In the genomic region with DNA sequence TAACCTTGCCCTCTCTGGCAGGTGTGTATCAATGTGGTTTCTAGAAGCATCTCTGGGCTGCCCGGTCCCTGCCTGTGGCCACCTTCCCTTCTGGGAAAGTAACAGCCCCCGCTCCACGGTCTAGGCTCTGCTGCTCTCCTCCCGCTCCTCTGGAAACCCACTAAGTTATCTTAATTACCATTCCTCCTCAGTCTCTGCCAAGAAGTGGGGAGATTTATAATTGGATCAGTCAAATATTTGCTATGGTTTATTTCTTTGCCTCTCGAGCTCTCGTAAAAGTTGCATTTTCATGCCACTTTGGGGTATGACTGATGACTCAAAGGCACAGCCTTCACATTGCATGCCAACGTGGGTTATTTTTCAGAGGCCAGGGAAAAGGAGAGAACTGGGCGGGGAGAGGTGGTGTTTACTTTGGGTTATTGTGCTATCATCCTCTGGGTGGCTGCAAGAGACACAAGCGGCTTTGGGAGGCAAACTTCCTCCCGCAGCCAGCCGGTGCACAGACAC, we compare ENCODE assay signal across 10 cellular contexts.
A peak's percentile ranks its signal among the peaks of the same experiment; 100 is the strongest.
DNase-seq lines count a peak whose midpoint lies in the region; ATAC-seq and TF ChIP-seq lines count a peak whose summit lies in the region.
"Had no signal": no experiment of that assay in that cellular context is flagged by ENCODE, and none has a peak within 500 bp of the region (broad histone marks: within the 10 kb centered on the region; RNA-seq: fewer than 3 reads in every experiment).

No MANE protein-coding gene starts in this region.

- H3K27ac Mint-ChIP-seq in nephron progenitor cell: peak overlapping the region; percentile 68
- H3K27ac Mint-ChIP-seq: naive B cell had no signal

- ATAC-seq in GM18873 (IDR thresholded peaks at IDR 0.05; ENCODE audit: low FRiP score, unreplicated experiment) (no peak), HG03354 (IDR thresholded peaks at IDR 0.05; ENCODE audit: poor library complexity, severe bottlenecking, unreplicated experiment) (no peak)
- ATAC-seq: GM12878 had no signal

- DNase-seq in EH (ENCODE audit: low read depth): peak; percentile 97
- peak; percentile 31 for DNase-seq in LHCN-M2 (ENCODE audit: low read depth)
- peak; percentile 63 to 71 for DNase-seq in T47D (ENCODE audit: low read depth in 1 of 2, low spot score in 1 of 2)
- no peak for DNase-seq in nephron progenitor cell
- DNase-seq in SHP77 (lab: John Stamatoyannopoulos, UW): no peak
- DNase-seq in SK-N-DZ (ENCODE audit: low spot score): no peak
- DNase-seq: naive B cell had no signal

- peak overlapping the region; percentile 4 for H3K4me3 Mint-ChIP-seq in nephron progenitor cell
- H3K4me3 Mint-ChIP-seq: naive B cell had no signal

- no peak for TF ChIP-seq CTCF in nephron progenitor cell (IDR thresholded peaks at IDR 0.05)

- H3K9me3 Mint-ChIP-seq in nephron progenitor cell: peaks cover 33% of the 10 kb centered on the region

- H3K27me3 Mint-ChIP-seq in nephron progenitor cell (ENCODE audit: low read depth, poor library complexity): peaks cover 2% of the 10 kb centered on the region

- no peaks in the 10 kb centered on the region for H3K36me3 Mint-ChIP-seq in nephron progenitor cell (ENCODE audit: low read depth)
- H3K36me3 Mint-ChIP-seq: naive B cell had no signal

- peaks cover 31% of the 10 kb centered on the region for H3K4me1 Mint-ChIP-seq in nephron progenitor cell
- H3K4me1 Mint-ChIP-seq: naive B cell had no signal

- in situ Hi-C loops in T47D (cut with HindIII; ENCODE audit: low pct_unique_long_range_greater_than_20kb, low sequenced_read_pairs): no loop called here

Comparison
In these comparisons a context has a peak if more than half of its experiments do, and no peak if none do; other contexts are left out.
1. DNase-seq: peak in EH (single experiment), LHCN-M2 (single experiment) and T47D (2 of 2); none in nephron progenitor cell (single experiment), SHP77 (0 of 2) and SK-N-DZ (single experiment).